Comparison of ENCODE assay signal across 8 cellular contexts in genomic region chr15:20356444-20357138, GRCh38.
DNase-seq lines count a peak whose midpoint lies in the region; ATAC-seq, FAIRE-seq and TF ChIP-seq lines count a peak whose summit lies in the region.

No MANE protein-coding gene starts in this region.

- H3K4me2 ChIP-seq in neuronal stem cell (ENCODE audit: insufficient read depth, low read length, poor library complexity, severe bottlenecking) = no peak overlapping the region

- WGBS in esophagus squamous epithelium, 2 donors = 63 to 64% methylated on average over 22 of the region's 27 CpGs
- no CpG with 5 or more reads among the region's 27 CpGs for WGBS in neuronal stem cell (ENCODE audit: extremely low coverage in 2 of 2, insufficient read length in 2 of 2, insufficient replicate concordance in 1 of 2), 2 donors

- H3K4me1 ChIP-seq in esophagus squamous epithelium (no peaks in the 10 kb centered on the region), neuronal stem cell (ENCODE audit: control insufficient read depth in 2 of 2, insufficient read depth in 1 of 2, low read depth in 1 of 2, low read length in 2 of 2) (no peaks in the 10 kb centered on the region)

- no peak overlapping the region for H3K4ac ChIP-seq in neuronal stem cell (ENCODE audit: low read length)

- H3K27ac ChIP-seq in esophagus squamous epithelium (no peak overlapping the region), neuronal stem cell (replicated peaks; ENCODE audit: low read length) (no peak overlapping the region)

- H3K4me3 Mint-ChIP-seq in activated CD8-positive, alpha-beta T cell treated with anti-CD3 and anti-CD28 coated beads, Interleukin-2, amount 10 ng/mL, durations not matched to agents 7 days and 5 days = no peak overlapping the region

- no peak overlapping the region for H2BK12ac ChIP-seq in neuronal stem cell (ENCODE audit: low read length)

- H3K9me3 ChIP-seq in esophagus squamous epithelium = peaks cover 0 to 20% (median 10%) of the 10 kb centered on the region in 3 donors
- peaks cover 0 to 20% of the 10 kb centered on the region in 2 donors for H3K9me3 ChIP-seq in neuronal stem cell (replicated peaks in 1 of 2; ENCODE audit: control insufficient read depth in 2 of 2, insufficient read depth in 1 of 2, low read depth in 1 of 2, low read length in 2 of 2)

- H3K9me3 Mint-ChIP-seq in activated CD8-positive, alpha-beta T cell treated with anti-CD3 and anti-CD28 coated beads, Interleukin-2, amount 10 ng/mL, durations not matched to agents 7 days and 5 days (ENCODE audit: insufficient read depth) = no peaks in the 10 kb centered on the region

- no peak for TF ChIP-seq POLR2A in esophagus squamous epithelium (IDR thresholded peaks at IDR 0.05)

- H3K4me3 ChIP-seq in esophagus squamous epithelium = no peak overlapping the region
- H3K4me3 ChIP-seq in neuronal stem cell (ENCODE audit: low read length in 2 of 2) = peak overlapping the region in 1 of 2 donors; percentile 36

- peak; percentile 55 to 99 (median 70) for TF ChIP-seq CTCF in esophagus squamous epithelium (IDR thresholded peaks at IDR 0.05)

- peak overlapping the region; percentile 31 for H3K23ac ChIP-seq in neuronal stem cell (ENCODE audit: low read depth, low read length, poor library complexity)

- no peak overlapping the region for H2BK5ac ChIP-seq in neuronal stem cell (ENCODE audit: low read length)

- H2AK5ac ChIP-seq in neuronal stem cell (ENCODE audit: low read depth, low read length) = no peak overlapping the region

- H3K27me3 Mint-ChIP-seq in activated CD8-positive, alpha-beta T cell treated with anti-CD3 and anti-CD28 coated beads, Interleukin-2, amount 10 ng/mL, durations not matched to agents 7 days and 5 days (ENCODE audit: low read depth) = no peaks in the 10 kb centered on the region

- FAIRE-seq in urothelium cell line (lab: Jason Lieb, UNC) = peak; percentile 40

- no peak overlapping the region for H4K91ac ChIP-seq in neuronal stem cell (ENCODE audit: low read depth, low read length, poor library complexity)

- peak overlapping the region; percentile 53 for H2AFZ ChIP-seq in neuronal stem cell (ENCODE audit: low read length)

- H3K36me3 ChIP-seq in esophagus squamous epithelium (no peaks in the 10 kb centered on the region), neuronal stem cell (replicated peaks in 1 of 2; ENCODE audit: control insufficient read depth in 2 of 2, insufficient read depth in 2 of 2, low read length in 2 of 2) (no peaks in the 10 kb centered on the region)

- peak; percentile 15 for DNase-seq in HS-5 (ENCODE audit: low read depth)
- peak; percentile 80 for DNase-seq in activated CD8-positive, alpha-beta T cell treated with anti-CD3 and anti-CD28 coated beads, Interleukin-2, amount 10 ng/mL, durations not matched to agents 7 days and 5 days
- no peak for DNase-seq in esophagus squamous epithelium (lab: John Stamatoyannopoulos, UW)
- peak; percentile 35 for DNase-seq in neuronal stem cell (ENCODE audit: low spot score)
- DNase-seq in urothelium cell line (ENCODE audit: low spot score) = peak; percentile 86
- no peak for DNase-seq in NCI-H128 (lab: John Stamatoyannopoulos, UW; ENCODE audit: unreplicated experiment)
- no peak for DNase-seq in NCI-H510A (lab: John Stamatoyannopoulos, UW)

- ATAC-seq in GM18868 (IDR thresholded peaks at IDR 0.05; ENCODE audit: unreplicated experiment) = peak; percentile 65
- ATAC-seq in activated CD8-positive, alpha-beta T cell treated with anti-CD3 and anti-CD28 coated beads, Interleukin-2, amount 10 ng/mL, durations not matched to agents 7 days and 5 days = peak; percentile 69

- peaks cover 2% of the 10 kb centered on the region for H3K4me1 Mint-ChIP-seq in activated CD8-positive, alpha-beta T cell treated with anti-CD3 and anti-CD28 coated beads, Interleukin-2, amount 10 ng/mL, durations not matched to agents 7 days and 5 days (ENCODE audit: low read depth)

- no peak overlapping the region for H3K27ac Mint-ChIP-seq in activated CD8-positive, alpha-beta T cell treated with anti-CD3 and anti-CD28 coated beads, Interleukin-2, amount 10 ng/mL, durations not matched to agents 7 days and 5 days

- CTCF ChIA-PET in activated CD8-positive, alpha-beta T cell treated with anti-CD3 and anti-CD28 coated beads, Interleukin-2, amount 10 ng/mL, durations not matched to agents 7 days and 5 days (lab: Charles Lee) = interaction anchor here (1.6 to 2.9 kb wide), 2 partner anchors 1867 to 1872 kb away, joined by 5 to 57 read pairs; no protein-coding TSS in a partner anchor

- H3K79me1 ChIP-seq in neuronal stem cell (ENCODE audit: low read depth, low read length) = no peaks in the 10 kb centered on the region

- H3K14ac ChIP-seq in neuronal stem cell (ENCODE audit: low read length) = no peak overlapping the region

- no peak overlapping the region for H4K8ac ChIP-seq in neuronal stem cell (ENCODE audit: low read depth, low read length)

- intact Hi-C loops in esophagus squamous epithelium (cut with DNase I) = no loop called here

- no peak overlapping the region for H2BK15ac ChIP-seq in neuronal stem cell (ENCODE audit: low read length)

- H3K9ac ChIP-seq in neuronal stem cell (ENCODE audit: low read depth, low read length, poor library complexity) = no peak overlapping the region

- no peak overlapping the region for H2BK120ac ChIP-seq in neuronal stem cell (ENCODE audit: low read depth, low read length)

- peak overlapping the region; percentile 5 for H3K18ac ChIP-seq in neuronal stem cell (ENCODE audit: low read length)

- H3K36me3 Mint-ChIP-seq in activated CD8-positive, alpha-beta T cell treated with anti-CD3 and anti-CD28 coated beads, Interleukin-2, amount 10 ng/mL, durations not matched to agents 7 days and 5 days (ENCODE audit: low read depth) = no peaks in the 10 kb centered on the region

- peaks cover 0 to 3% (median 0%) of the 10 kb centered on the region in 4 donors for H3K27me3 ChIP-seq in esophagus squamous epithelium
- no peaks in the 10 kb centered on the region for H3K27me3 ChIP-seq in neuronal stem cell (ENCODE audit: control insufficient read depth in 3 of 3, insufficient read depth in 3 of 3, low read depth in 1 of 3, low read length in 3 of 3)

- POLR2A ChIA-PET in activated CD8-positive, alpha-beta T cell treated with anti-CD3 and anti-CD28 coated beads, Interleukin-2, amount 10 ng/mL, durations not matched to agents 7 days and 5 days (lab: Charles Lee) = no interaction called here

Comparison
In these comparisons a context has a peak if more than half of its experiments do, and no peak if none do; other contexts are left out.
1. DNase-seq: peak in HS-5 (single experiment), activated CD8-positive, alpha-beta T cell treated with anti-CD3 and anti-CD28 coated beads, Interleukin-2, amount 10 ng/mL, durations not matched to agents 7 days and 5 days (single experiment), neuronal stem cell (single experiment) and urothelium cell line (single experiment); none in esophagus squamous epithelium (single experiment), NCI-H128 (single experiment) and NCI-H510A (single experiment).